ENCODE assay signal across 17 cellular contexts in the genomic region with DNA sequence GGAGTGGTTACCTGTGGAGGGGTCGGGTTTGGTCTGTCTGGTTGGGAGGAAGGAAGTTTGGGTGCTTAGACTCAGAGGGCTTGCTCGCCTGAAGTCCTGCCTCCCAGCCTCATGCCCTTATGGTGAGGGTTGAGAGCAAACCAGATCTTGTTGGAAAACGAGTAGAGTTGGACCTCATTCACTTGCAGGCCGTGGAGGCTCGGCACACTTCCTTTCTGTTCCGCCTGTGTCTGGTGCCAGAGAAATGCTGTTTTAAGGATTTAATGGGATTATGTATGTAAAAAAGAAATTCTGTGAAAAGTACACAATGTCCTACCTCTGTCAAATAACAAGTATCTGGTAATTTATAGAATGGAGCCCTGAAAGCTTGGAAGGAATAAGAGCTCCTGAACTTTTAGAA. TPM values are rescaled to one million over a fixed set of nuclear protein-coding genes. Genes with fewer than 3 reads are reported as not detected.
DNase-seq lines count a peak whose midpoint lies in the region; ATAC-seq and TF ChIP-seq lines count a peak whose summit lies in the region.
"Had no signal": no experiment of that assay in that cellular context is flagged by ENCODE, and none has a peak within 500 bp of the region (broad histone marks: within the 10 kb centered on the region; RNA-seq: fewer than 3 reads in every experiment).

No MANE protein-coding gene starts in this region.

- H3K4me1 ChIP-seq in cardiac muscle cell (ENCODE audit: low read depth) = peaks cover 40% of the 10 kb centered on the region

- H3K9me3 Mint-ChIP-seq in progenitor cell of endocrine pancreas (ENCODE audit: low read depth) = no peaks in the 10 kb centered on the region
- no peaks in the 10 kb centered on the region for H3K9me3 Mint-ChIP-seq in T-helper 2 cell treated with Interferon-gamma antibody and Interleukin-4, amounts not matched to agents 5 μg/mL and 100 μg/mL, for 36 hours
- H3K9me3 Mint-ChIP-seq: HFFc6 had no signal

- H3K36me3 Mint-ChIP-seq in progenitor cell of endocrine pancreas (ENCODE audit: insufficient read depth) = peaks cover 49% of the 10 kb centered on the region
- no peaks in the 10 kb centered on the region for H3K36me3 Mint-ChIP-seq in T-helper 2 cell treated with Interferon-gamma antibody and Interleukin-4, amounts not matched to agents 5 μg/mL and 100 μg/mL, for 36 hours (ENCODE audit: low read depth)

- no peak overlapping the region for H3K4me3 ChIP-seq in cardiac muscle cell
- H3K4me3 ChIP-seq in MG63 = no peak overlapping the region
- H3K4me3 ChIP-seq: BLaER1 treated with 17β-estradiol and CSF1 and Interleukin-3, amounts not matched to agents 10 nM and 100 nM had no signal

- intact Hi-C loops in cardiac septum (cut with DNase I) = no loop called here
- intact Hi-C loops in left ventricle myocardium superior (cut with micrococcal nuclease) = no loop called here

- ATAC-seq in left ventricle myocardium superior (peak; percentile 4), HG03354 (IDR thresholded peaks at IDR 0.05; ENCODE audit: poor library complexity, severe bottlenecking, unreplicated experiment) (no peak)

- H3K27ac Mint-ChIP-seq in progenitor cell of endocrine pancreas = peak overlapping the region; percentile 73
- no peak overlapping the region for H3K27ac Mint-ChIP-seq in T-helper 2 cell treated with Interferon-gamma antibody and Interleukin-4, amounts not matched to agents 5 μg/mL and 100 μg/mL, for 36 hours
- H3K27ac Mint-ChIP-seq: HFFc6 had no signal

- no peak overlapping the region for H3K4me3 Mint-ChIP-seq in progenitor cell of endocrine pancreas (ENCODE audit: low read depth)
- H3K4me3 Mint-ChIP-seq in T-helper 2 cell treated with Interferon-gamma antibody and Interleukin-4, amounts not matched to agents 5 μg/mL and 100 μg/mL, for 36 hours = no peak overlapping the region
- H3K4me3 Mint-ChIP-seq: HFFc6 had no signal

- H3K27ac ChIP-seq in cardiac muscle cell = peak overlapping the region; percentile 49
- H3K27ac ChIP-seq: BLaER1 treated with 17β-estradiol and CSF1 and Interleukin-3, amounts not matched to agents 10 nM and 100 nM; KMS-11 had no signal

- H3K27me3 ChIP-seq in cardiac muscle cell = no peaks in the 10 kb centered on the region
- no peaks in the 10 kb centered on the region for H3K27me3 ChIP-seq in MG63
- H3K27me3 ChIP-seq: BLaER1 treated with 17β-estradiol and CSF1 and Interleukin-3, amounts not matched to agents 10 nM and 100 nM had no signal

- H3K9me3 ChIP-seq in cardiac muscle cell (ENCODE audit: low read depth) = no peaks in the 10 kb centered on the region
- no peaks in the 10 kb centered on the region for H3K9me3 ChIP-seq in MG63
- H3K9me3 ChIP-seq: BLaER1 treated with 17β-estradiol and CSF1 and Interleukin-3, amounts not matched to agents 10 nM and 100 nM had no signal

- TF ChIP-seq CTCF in cardiac muscle cell (IDR thresholded peaks at IDR 0.05; ENCODE audit: low read depth, low read length) = no peak
- no peak for TF ChIP-seq CTCF in progenitor cell of endocrine pancreas (IDR thresholded peaks at IDR 0.05; ENCODE audit: unreplicated experiment)

- H3K36me3 ChIP-seq in cardiac muscle cell = peaks cover 44% of the 10 kb centered on the region
- H3K36me3 ChIP-seq in MG63 = peaks cover 43% of the 10 kb centered on the region

- H3K4me1 Mint-ChIP-seq in progenitor cell of endocrine pancreas (ENCODE audit: low read depth) = peaks cover 35% of the 10 kb centered on the region
- H3K4me1 Mint-ChIP-seq in T-helper 2 cell treated with Interferon-gamma antibody and Interleukin-4, amounts not matched to agents 5 μg/mL and 100 μg/mL, for 36 hours (ENCODE audit: low read depth) = no peaks in the 10 kb centered on the region

- DNase-seq in cardiac muscle cell (ENCODE audit: low read depth in 1 of 2, low spot score in 1 of 2) = no peak
- DNase-seq in cardiac septum (ENCODE audit: low spot score) = no peak
- DNase-seq in left ventricle myocardium superior = no peak
- DNase-seq in progenitor cell of endocrine pancreas (ENCODE audit: low spot score, unreplicated experiment) = no peak
- DNase-seq in DMS79 (lab: John Stamatoyannopoulos, UW) = no peak
- DNase-seq in T-helper 2 cell treated with Interferon-gamma antibody and Interleukin-4, amounts not matched to agents 5 μg/mL and 100 μg/mL, for 36 hours (ENCODE audit: low spot score) = no peak
- no peak for DNase-seq in MG63
- DNase-seq: DMS153, HFFc6, NCI-H1092 treated with DMSO at 0.1 percent for 48 hours, NCI-H1694 treated with DMSO at 0.1 percent for 48 hours, NCI-H446 treated with DMSO at 0.1 percent for 48 hours, NCI-H748 treated with DMSO at 0.1 percent for 48 hours, SHP77 had no signal

- H3K27me3 Mint-ChIP-seq in progenitor cell of endocrine pancreas = no peaks in the 10 kb centered on the region
- no peaks in the 10 kb centered on the region for H3K27me3 Mint-ChIP-seq in T-helper 2 cell treated with Interferon-gamma antibody and Interleukin-4, amounts not matched to agents 5 μg/mL and 100 μg/mL, for 36 hours (ENCODE audit: low read depth)

RNA-seq across cellular contexts. Expression of gene GATA6, which starts 29.6 kb away (rescaled TPM):
- total RNA-seq in cardiac muscle cell = 182 and 187 TPM in 2 replicates
- polyA plus RNA-seq in cardiac muscle cell = 104 and 126 TPM in 2 replicates
- total RNA-seq in cardiac septum = 76.2 TPM
- total RNA-seq in left ventricle myocardium superior = 62.3 TPM
- 112 and 114 TPM in 2 replicates for total RNA-seq in progenitor cell of endocrine pancreas
- total RNA-seq in MG63 (2014; rRNA removed; shearing (Covaris generic); ENCODE audit: low replicate concordance) = 34.0 and 42.3 TPM in 2 replicates
